In the genomic region with DNA sequence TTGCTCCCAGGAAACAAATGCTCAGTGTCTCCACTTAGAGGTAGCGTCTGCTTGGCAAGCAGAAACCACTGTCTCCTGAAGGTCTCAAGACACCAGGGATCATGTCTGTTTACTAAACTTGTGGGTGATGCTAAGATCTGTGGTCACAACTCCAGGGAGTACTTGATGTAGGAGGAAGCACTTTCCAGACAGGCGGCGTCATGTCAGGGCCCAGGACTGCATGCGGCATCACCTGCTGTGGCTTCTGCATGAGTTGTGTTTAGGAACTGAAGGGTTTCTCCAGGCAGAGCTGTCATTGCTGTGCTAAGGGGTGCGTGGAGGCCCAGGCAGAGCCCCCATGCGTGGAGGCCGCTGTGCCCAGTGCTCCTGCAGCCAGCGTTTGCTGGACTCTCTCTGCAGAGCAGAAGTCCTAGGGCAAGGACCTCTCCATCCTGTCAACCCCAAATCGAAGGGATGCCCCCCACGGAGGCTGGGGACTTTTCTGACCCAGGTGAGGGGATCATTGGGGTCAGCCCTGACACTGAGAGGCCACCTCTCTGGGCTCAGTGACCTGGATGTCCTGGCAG, we compare ENCODE assay signal across 21 cellular contexts. TPM values are rescaled to one million over a fixed set of nuclear protein-coding genes. Genes with fewer than 3 reads are reported as not detected.
DNase-seq lines count a peak whose midpoint lies in the region; ATAC-seq, FAIRE-seq and TF ChIP-seq lines count a peak whose summit lies in the region.
"Had no signal": no experiment of that assay in that cellular context is flagged by ENCODE, and none has a peak within 500 bp of the region (broad histone marks: within the 10 kb centered on the region; RNA-seq: fewer than 3 reads in every experiment).

No MANE protein-coding gene starts in this region.

- peak overlapping the region; percentile 53 for H2BK5ac ChIP-seq in neuronal stem cell (ENCODE audit: low read length)

- no peaks in the 10 kb centered on the region for H3K79me2 ChIP-seq in K562 (ENCODE audit: control insufficient read depth, insufficient read depth, low read length)

- 21% methylated on average over 10 of the region's 10 CpGs for WGBS in K562 (ENCODE audit: insufficient coverage, low coverage, missing lambda C conversion rate)
- WGBS in neuronal stem cell (ENCODE audit: extremely low coverage in 2 of 2, insufficient read length in 2 of 2, insufficient replicate concordance in 1 of 2), 2 donors = no CpG with 5 or more reads among the region's 10 CpGs

- BruUV-seq in K562 (replicated peaks; lab: Mats Ljungman, UMichigan) = no TSS peak

- peaks cover 13% of the 10 kb centered on the region for H3K4me1 ChIP-seq in BLaER1
- H3K4me1 ChIP-seq in HEK293 (ENCODE audit: control insufficient read depth, insufficient read depth, low read length) = no peaks in the 10 kb centered on the region
- peaks cover 0 to 13% of the 10 kb centered on the region in 2 experiments; a peak in 2 of 5 replicates for H3K4me1 ChIP-seq in K562 (replicated peaks in 1 of 2; ENCODE audit: control insufficient read depth in 2 of 2, insufficient read depth in 2 of 2, low read length in 2 of 2)
- H3K4me1 ChIP-seq in neuronal stem cell (ENCODE audit: control insufficient read depth in 2 of 2, insufficient read depth in 1 of 2, low read depth in 1 of 2, low read length in 2 of 2) = peaks cover 0 to 2% of the 10 kb centered on the region in 2 donors
- H3K4me1 ChIP-seq: SJCRH30 had no signal

- H3K4me3 ChIP-seq in BLaER1 = no peak overlapping the region
- H3K4me3 ChIP-seq in HEK293 (ENCODE audit: low read depth, low read length) = no peak overlapping the region
- no peak overlapping the region for H3K4me3 ChIP-seq in K562
- no peak overlapping the region for H3K4me3 ChIP-seq in neuronal stem cell (ENCODE audit: low read length in 2 of 2)
- H3K4me3 ChIP-seq: SJCRH30 had no signal

- H3K18ac ChIP-seq in neuronal stem cell (ENCODE audit: low read length) = peak overlapping the region; percentile 57

- POLR2A ChIA-PET in HEK293 (lab: Yijun Ruan, JAX) = no interaction called here
- POLR2A ChIA-PET in K562 (lab: Yijun Ruan, JAX) = no interaction called here

- H4K8ac ChIP-seq in neuronal stem cell (ENCODE audit: low read depth, low read length) = no peak overlapping the region

- H2AK5ac ChIP-seq in neuronal stem cell (ENCODE audit: low read depth, low read length) = peak overlapping the region; percentile 81

- no peak for TF ChIP-seq CTCF in HEK293 (tag by site-specific recombination; IDR thresholded peaks at IDR 0.05)
- no peak for TF ChIP-seq CTCF in K562 (IDR thresholded peaks at IDR 0.05 in 2 of 3, conservative IDR thresholded peaks at IDR 0.05 in 1 of 3; ENCODE audit: insufficient read depth in 2 of 3, low read depth in 1 of 3, low read length in 3 of 3)

- peak overlapping the region; percentile 47 for H3K14ac ChIP-seq in neuronal stem cell (ENCODE audit: low read length)

- H2BK12ac ChIP-seq in neuronal stem cell (ENCODE audit: low read length) = no peak overlapping the region

- in situ Hi-C loops in K562 (cut with MboI) = no loop called here

- H3K4me2 ChIP-seq in BLaER1 (peak overlapping the region; percentile 56), K562 (ENCODE audit: insufficient read depth, low read length) (no peak overlapping the region), neuronal stem cell (ENCODE audit: insufficient read depth, low read length, poor library complexity, severe bottlenecking) (no peak overlapping the region)

- H4K20me1 ChIP-seq in BLaER1 = no peaks in the 10 kb centered on the region
- no peaks in the 10 kb centered on the region for H4K20me1 ChIP-seq in K562 (replicated peaks; ENCODE audit: control insufficient read depth, insufficient read depth, low read length)

- no peak for FAIRE-seq in K562 (lab: Jason Lieb, UNC)
- FAIRE-seq: A204.1, HepG2 had no signal

- no peak for ATAC-seq in K562
- no peak for ATAC-seq in esophagus mucosa
- no peak for ATAC-seq in HG03159 (IDR thresholded peaks at IDR 0.05; ENCODE audit: unreplicated experiment)
- ATAC-seq: HCT116, PC-3 had no signal

- H2BK120ac ChIP-seq in neuronal stem cell (ENCODE audit: low read depth, low read length) = peak overlapping the region; percentile 31

- no peaks in the 10 kb centered on the region for H3K79me1 ChIP-seq in neuronal stem cell (ENCODE audit: low read depth, low read length)

- H3K27me3 ChIP-seq in BLaER1 (peaks cover 7% of the 10 kb centered on the region; the same call in 1 of the 2 replicates), K562 (ENCODE audit: control insufficient read depth in 2 of 2, insufficient read depth in 2 of 2, low read length in 2 of 2) (peaks cover 6 to 15% of the 10 kb centered on the region in 2 experiments; a peak in 4 of 5 replicates), neuronal stem cell (ENCODE audit: control insufficient read depth in 3 of 3, insufficient read depth in 3 of 3, low read depth in 1 of 3, low read length in 3 of 3) (peaks cover 0 to 29% (median 0%) of the 10 kb centered on the region in 3 experiments)

- H3K27ac ChIP-seq in BLaER1 (no peak overlapping the region), HEK293 (ENCODE audit: extremely low read depth, low read depth, low read length) (no peak overlapping the region), K562 (ENCODE audit: extremely low read depth, low read depth, low read length) (no peak overlapping the region), neuronal stem cell (replicated peaks; ENCODE audit: low read length) (no peak overlapping the region)
- H3K27ac ChIP-seq: SJCRH30 had no signal

- H4K91ac ChIP-seq in neuronal stem cell (ENCODE audit: low read depth, low read length, poor library complexity) = no peak overlapping the region

- TF ChIP-seq POLR2A in K562 (conservative IDR thresholded peaks at IDR 0.05) = no peak

- TF ChIP-seq EP300 in K562 (IDR thresholded peaks at IDR 0.05; ENCODE audit: low read length) = no peak

- no peaks in the 10 kb centered on the region for H3K9me1 ChIP-seq in K562 (ENCODE audit: control insufficient read depth, insufficient read depth, low read length)

- H3K9ac ChIP-seq in BLaER1 (no peak overlapping the region), K562 (ENCODE audit: insufficient read depth in 1 of 2, low read depth in 2 of 2, low read length in 2 of 2) (no peak overlapping the region), neuronal stem cell (ENCODE audit: low read depth, low read length, poor library complexity) (peak overlapping the region; percentile 30)

- H2AFZ ChIP-seq in K562 (ENCODE audit: low read depth, low read length) = no peak overlapping the region
- H2AFZ ChIP-seq in neuronal stem cell (ENCODE audit: low read length) = no peak overlapping the region

- DNase-seq in K562 (ENCODE audit: extremely low read depth in 1 of 4, low spot score in 3 of 4) (no peak), neuronal stem cell (ENCODE audit: low spot score) (no peak), SIG-M5 treated with dmso at 0.1 percent for 504 hours (lab: John Stamatoyannopoulos, UW; ENCODE audit: unreplicated experiment) (no peak)
- DNase-seq: C1 segment of cervical spinal cord; CD4-positive, alpha-beta memory T cell; COR-L47; DMS53; NCI-H2029; NCI-H446; NCI-H526; NCI-H82; NK-92 treated with Interleukin-12 subunit alpha and Interleukin-12 subunit beta, amount 100 ng/mL, for 24 hours; PC-3; SJCRH30 had no signal

- peak overlapping the region; percentile 75 for H2BK15ac ChIP-seq in neuronal stem cell (ENCODE audit: low read length)

- CTCF ChIA-PET in HEK293 (lab: Yijun Ruan, JAX) (no interaction called here), K562 (lab: Yijun Ruan, JAX; ENCODE audit: low intra/inter-chr PET ratio) (no interaction called here)

- no peak for TF ChIP-seq RAD21 in K562 (CRISPR knock-in tag; conservative IDR thresholded peaks at IDR 0.05 in 1 of 2, IDR thresholded peaks at IDR 0.05 in 1 of 2)

- peaks cover 8% of the 10 kb centered on the region; the same call in 1 of the 2 replicates for H3K9me3 ChIP-seq in BLaER1
- H3K9me3 ChIP-seq in HEK293 (ENCODE audit: control insufficient read depth, insufficient read depth, low read depth, low read length) = no peaks in the 10 kb centered on the region
- no peaks in the 10 kb centered on the region for H3K9me3 ChIP-seq in K562 (replicated peaks; ENCODE audit: control insufficient read depth, insufficient read depth, low read depth, low read length)
- peaks cover 0 to 1% of the 10 kb centered on the region in 2 donors for H3K9me3 ChIP-seq in neuronal stem cell (replicated peaks in 1 of 2; ENCODE audit: control insufficient read depth in 2 of 2, insufficient read depth in 1 of 2, low read depth in 1 of 2, low read length in 2 of 2)
- H3K9me3 ChIP-seq: SJCRH30 had no signal

- peak overlapping the region; percentile 25 for H3K23ac ChIP-seq in neuronal stem cell (ENCODE audit: low read depth, low read length, poor library complexity)

- no peak overlapping the region for H3K4ac ChIP-seq in neuronal stem cell (ENCODE audit: low read length)

- H3K36me3 ChIP-seq in BLaER1 (no peaks in the 10 kb centered on the region), HEK293 (ENCODE audit: control insufficient read depth in 2 of 2, insufficient read depth in 1 of 2, low read length in 2 of 2) (no peaks in the 10 kb centered on the region), K562 (ENCODE audit: control insufficient read depth, insufficient read depth, low read length) (no peaks in the 10 kb centered on the region), neuronal stem cell (replicated peaks in 1 of 2; ENCODE audit: control insufficient read depth in 2 of 2, insufficient read depth in 2 of 2, low read length in 2 of 2) (no peaks in the 10 kb centered on the region)
- H3K36me3 ChIP-seq: SJCRH30 had no signal

- intact Hi-C loops in K562 (cut with micrococcal nuclease) = no loop called here

RNA-seq across cellular contexts. Expression of a gene that starts 8.1 kb away (rescaled TPM):
- 2.9 and 7.9 TPM in 2 replicates for total RNA-seq in K562 (2011; cell fraction: chromatin; rRNA removed; ENCODE audit: low replicate concordance)
- 4.5 and 5.7 TPM in 2 replicates for total RNA-seq in K562 (2011; cell fraction: nucleolus; rRNA removed)
- 4.0 and 4.1 TPM in 2 replicates for total RNA-seq in K562 (2011; cell fraction: nucleoplasm; rRNA removed)
- total RNA-seq in K562 (2014; rRNA removed) (0.61 and 1.0 TPM in 2 replicates), K562 (2014; rRNA removed; fragmentation: Illumina TruSeq; extraction: Trizol) (0.06 and 0.07 TPM in 2 replicates), K562 (2015; rRNA removed; fragmentation: Illumina TruSeq; extraction: Trizol) (0.15 and 0.29 TPM in 2 replicates), K562 (2021) (3.0 and 3.9 TPM in 2 replicates), esophagus mucosa (0.92 TPM)
- polyA plus RNA-seq in K562 (2011; rRNA removed) (1.1 and 1.7 TPM in 2 replicates), K562 (2014; fragmentation: Illumina TruSeq; extraction: Trizol) (0.22 and 0.72 TPM in 2 replicates), K562 (2014; fragmentation: Nextera tagmentation; extraction: Ambion mirVana) (under 1 TPM in 1 of 2 experiments, not detected in 1; 0.01 TPM), K562 (2014; rRNA removed) (1.7 and 1.9 TPM in 2 replicates)
- 2.4 and 3.0 TPM in 2 replicates for polyA plus RNA-seq in K562 (2011; cell fraction: cytosol; rRNA removed)
- 7.8 and 9.9 TPM in 2 replicates for polyA plus RNA-seq in K562 (2011; cell fraction: nucleus; rRNA removed)
- 2.1 and 7.6 TPM in 2 replicates for polyA plus RNA-seq in K562 (2012)
- polyA minus RNA-seq in K562 (2011; rRNA and poly(A)+ RNA removed) = 0.24 and 0.60 TPM in 2 replicates
- 1.1 and 2.9 TPM in 2 replicates for polyA minus RNA-seq in K562 (2011; cell fraction: cytosol; rRNA and poly(A)+ RNA removed)
- 1.2 and 1.7 TPM in 2 replicates for polyA minus RNA-seq in K562 (2011; cell fraction: nucleus; rRNA and poly(A)+ RNA removed)
- 3.0 TPM for polyA plus RNA-seq in neuronal stem cell (2013, experiment 1 of 2)
- polyA plus RNA-seq in neuronal stem cell (2013, experiment 2 of 2) = 3.1 TPM
- total RNA-seq: CD4-positive, alpha-beta memory T cell; SJCRH30 had no signal
- polyA plus RNA-seq: CD4-positive, alpha-beta memory T cell had no signal

RNA-seq across cellular contexts. Expression of a gene that starts 23.2 kb away (rescaled TPM):
- 44.8 and 168 TPM in 2 replicates for total RNA-seq in K562 (2011; cell fraction: chromatin; rRNA removed; ENCODE audit: low replicate concordance)
- 130 and 141 TPM in 2 replicates for total RNA-seq in K562 (2011; cell fraction: nucleolus; rRNA removed)
- 69.2 and 70.6 TPM in 2 replicates for total RNA-seq in K562 (2011; cell fraction: nucleoplasm; rRNA removed)
- total RNA-seq in K562 (2014; rRNA removed) = 41.2 and 49.8 TPM in 2 replicates
- total RNA-seq in K562 (2014; rRNA removed; fragmentation: Illumina TruSeq; extraction: Trizol) = 1.4 and 2.8 TPM in 2 replicates
- 14.0 and 14.7 TPM in 2 replicates for total RNA-seq in K562 (2015; rRNA removed; fragmentation: Illumina TruSeq; extraction: Trizol)
- 55.3 and 59.3 TPM in 2 replicates for total RNA-seq in K562 (2021)
- polyA plus RNA-seq in K562 (2011; rRNA removed) = 24.3 and 35.9 TPM in 2 replicates
- 27.7 and 49.1 TPM in 2 replicates for polyA plus RNA-seq in K562 (2011; cell fraction: cytosol; rRNA removed)
- 268 and 323 TPM in 2 replicates for polyA plus RNA-seq in K562 (2011; cell fraction: nucleus; rRNA removed)
- 38.7 and 63.6 TPM in 2 replicates for polyA plus RNA-seq in K562 (2012)
- 7.7 and 20.3 TPM in 2 replicates for polyA plus RNA-seq in K562 (2014; fragmentation: Illumina TruSeq; extraction: Trizol)
- under 1 TPM; 0.08 to 0.59 TPM for polyA plus RNA-seq in K562 (2014; fragmentation: Nextera tagmentation; extraction: Ambion mirVana)
- 62.0 and 62.9 TPM in 2 replicates for polyA plus RNA-seq in K562 (2014; rRNA removed)
- polyA minus RNA-seq in K562 (2011; rRNA and poly(A)+ RNA removed) = 4.1 and 8.2 TPM in 2 replicates
- polyA minus RNA-seq in K562 (2011; cell fraction: cytosol; rRNA and poly(A)+ RNA removed) = 15.3 and 18.4 TPM in 2 replicates
- polyA minus RNA-seq in K562 (2011; cell fraction: nucleus; rRNA and poly(A)+ RNA removed) = 21.8 and 25.8 TPM in 2 replicates
- polyA plus RNA-seq in neuronal stem cell (2013, experiment 1 of 2) = 34.5 TPM
- 33.8 TPM for polyA plus RNA-seq in neuronal stem cell (2013, experiment 2 of 2)
- 32.6 TPM for total RNA-seq in esophagus mucosa

RNA-seq across cellular contexts. Expression of a gene that starts 38.3 kb away (rescaled TPM):
- total RNA-seq in K562 (2011; cell fraction: chromatin; rRNA removed; ENCODE audit: low replicate concordance) = 12.6 and 38.1 TPM in 2 replicates
- total RNA-seq in K562 (2011; cell fraction: nucleolus; rRNA removed) = 37.1 and 42.4 TPM in 2 replicates
- total RNA-seq in K562 (2011; cell fraction: nucleoplasm; rRNA removed) = 17.2 and 22.2 TPM in 2 replicates
- total RNA-seq in K562 (2014; rRNA removed) = 23.5 and 30.4 TPM in 2 replicates
- 0.93 and 1.8 TPM in 2 replicates for total RNA-seq in K562 (2014; rRNA removed; fragmentation: Illumina TruSeq; extraction: Trizol)
- 8.3 and 9.2 TPM in 2 replicates for total RNA-seq in K562 (2015; rRNA removed; fragmentation: Illumina TruSeq; extraction: Trizol)
- 22.6 and 24.4 TPM in 2 replicates for total RNA-seq in K562 (2021)
- polyA plus RNA-seq in K562 (2011; rRNA removed) = 9.7 and 14.9 TPM in 2 replicates
- polyA plus RNA-seq in K562 (2011; cell fraction: cytosol; rRNA removed) = 19.8 and 41.1 TPM in 2 replicates
- polyA plus RNA-seq in K562 (2011; cell fraction: nucleus; rRNA removed) = 43.7 and 74.3 TPM in 2 replicates
- polyA plus RNA-seq in K562 (2012) = 15.4 and 21.7 TPM in 2 replicates
- 2.2 and 11.6 TPM in 2 replicates for polyA plus RNA-seq in K562 (2014; fragmentation: Illumina TruSeq; extraction: Trizol)
- polyA plus RNA-seq in K562 (2014; fragmentation: Nextera tagmentation; extraction: Ambion mirVana) = under 1 TPM; 0.37 to 0.84 TPM
- polyA plus RNA-seq in K562 (2014; rRNA removed) = 24.3 and 24.9 TPM in 2 replicates
- polyA minus RNA-seq in K562 (2011; rRNA and poly(A)+ RNA removed) = 3.3 and 5.5 TPM in 2 replicates
- 8.8 and 11.2 TPM in 2 replicates for polyA minus RNA-seq in K562 (2011; cell fraction: cytosol; rRNA and poly(A)+ RNA removed)
- polyA minus RNA-seq in K562 (2011; cell fraction: nucleus; rRNA and poly(A)+ RNA removed) = 7.8 TPM in 2 replicates
- polyA plus RNA-seq in neuronal stem cell (2013, experiment 1 of 2) = 11.5 TPM
- 11.4 TPM for polyA plus RNA-seq in neuronal stem cell (2013, experiment 2 of 2)
- 13.3 TPM for total RNA-seq in esophagus mucosa
